ENCODE assay signal across 1 cellular context in genomic region chr6:43856005-43856765, GRCh38.
TF ChIP-seq lines count a peak whose summit lies in the region.

No MANE protein-coding gene starts in this region.

TF ChIP-seq in HepG2, 621 proteins besides CTCF, POLR2A, EP300 and RAD21 (continued from another document and continues in another):
- TF ChIP-seq ZBTB46 (CRISPR knock-in tag; IDR thresholded peaks at IDR 0.05; ENCODE audit: borderline replicate concordance): no peak; the same call in 1 of the 2 replicates
- no peak; the same call in 1 of the 2 replicates for TF ChIP-seq MEIS2 (CRISPR knock-in tag; IDR thresholded peaks at IDR 0.05)
- peak; percentile 39; the same call in 1 of the 2 replicates for TF ChIP-seq ZNF276 (CRISPR knock-in tag; IDR thresholded peaks at IDR 0.05; ENCODE audit: low read depth)
- no peak for TF ChIP-seq ZNF512B (CRISPR knock-in tag; IDR thresholded peaks at IDR 0.05; ENCODE audit: borderline replicate concordance)
- peak; percentile 37; the same call in 1 of the 2 replicates for TF ChIP-seq ZNF230 (CRISPR knock-in tag; IDR thresholded peaks at IDR 0.05)
- no peak for TF ChIP-seq BATF2 (CRISPR knock-in tag; IDR thresholded peaks at IDR 0.05)
- no peak; the same call in 1 of the 2 replicates for TF ChIP-seq ZNF672 (CRISPR knock-in tag; IDR thresholded peaks at IDR 0.05)
- TF ChIP-seq NFRKB (IDR thresholded peaks at IDR 0.05): no peak
- no peak; the same call in 1 of the 2 replicates for TF ChIP-seq NR2F6 (IDR thresholded peaks at IDR 0.05)
- TF ChIP-seq NR2F6 (CRISPR knock-in tag; IDR thresholded peaks at IDR 0.05): peak; percentile 87
- no peak for TF ChIP-seq SMARCE1 (IDR thresholded peaks at IDR 0.05; ENCODE audit: borderline replicate concordance)
- TF ChIP-seq TBX3 (IDR thresholded peaks at IDR 0.05; ENCODE audit: borderline replicate concordance): no peak
- no peak for TF ChIP-seq ZNF879 (CRISPR knock-in tag; IDR thresholded peaks at IDR 0.05)
- TF ChIP-seq NFIC (IDR thresholded peaks at IDR 0.05; ENCODE audit: low read length): no peak
- no peak for TF ChIP-seq ZNF207 (IDR thresholded peaks at IDR 0.05; ENCODE audit: borderline replicate concordance)
- TF ChIP-seq ARHGAP35 (CRISPR knock-in tag; IDR thresholded peaks at IDR 0.05; ENCODE audit: borderline replicate concordance): no peak
- 0 out of 2 replicates have a peak, but pooled peaks have one; percentile 22 for TF ChIP-seq ZNF543 (CRISPR knock-in tag; IDR thresholded peaks at IDR 0.05)
- TF ChIP-seq ERF (CRISPR knock-in tag; IDR thresholded peaks at IDR 0.05): peak; percentile 84; the same call in 1 of the 2 replicates
- TF ChIP-seq ZNF550 (CRISPR knock-in tag; IDR thresholded peaks at IDR 0.05; ENCODE audit: borderline replicate concordance): no peak
- TF ChIP-seq NAIF1 (CRISPR knock-in tag; IDR thresholded peaks at IDR 0.05; ENCODE audit: borderline replicate concordance): no peak
- no peak for TF ChIP-seq ZSCAN30 (CRISPR knock-in tag; IDR thresholded peaks at IDR 0.05)
- TF ChIP-seq DNMT3B (CRISPR knock-in tag; conservative IDR thresholded peaks at IDR 0.05): no peak
- peak; percentile 64; the same call in 1 of the 2 replicates for TF ChIP-seq IRF9 (CRISPR knock-in tag; IDR thresholded peaks at IDR 0.05; ENCODE audit: borderline replicate concordance)
- no peak for TF ChIP-seq CHCHD3 (CRISPR knock-in tag; IDR thresholded peaks at IDR 0.05)
- TF ChIP-seq CC2D1A (CRISPR knock-in tag; IDR thresholded peaks at IDR 0.05): peak; percentile 86; the same call in 1 of the 2 replicates
- TF ChIP-seq PRDM4 (CRISPR knock-in tag; IDR thresholded peaks at IDR 0.05; ENCODE audit: borderline replicate concordance): no peak
- TF ChIP-seq MATR3 (CRISPR knock-in tag; IDR thresholded peaks at IDR 0.05): no peak
- TF ChIP-seq CBX2 (IDR thresholded peaks at IDR 0.05; ENCODE audit: low read depth, low read length): no peak
- TF ChIP-seq CBX2 (CRISPR knock-in tag; IDR thresholded peaks at IDR 0.05; ENCODE audit: low read depth): 0 out of 2 replicates have a peak, but pooled peaks have one; percentile 56
- peak; percentile 59; the same call in 1 of the 2 replicates for TF ChIP-seq PPARG (CRISPR knock-in tag; conservative IDR thresholded peaks at IDR 0.05)
- 0 out of 2 replicates have a peak, but pooled peaks have one; percentile 4 for TF ChIP-seq ZNF318 (CRISPR knock-in tag; IDR thresholded peaks at IDR 0.05)
- no peak for TF ChIP-seq ZC3H13 (CRISPR knock-in tag; IDR thresholded peaks at IDR 0.05)
- TF ChIP-seq ZNF775 (CRISPR knock-in tag; IDR thresholded peaks at IDR 0.05; ENCODE audit: borderline replicate concordance): no peak
- TF ChIP-seq KDM1A (CRISPR knock-in tag; IDR thresholded peaks at IDR 0.05): peak; percentile 82; the same call in 1 of the 2 replicates
- TF ChIP-seq ZNF619 (CRISPR knock-in tag; IDR thresholded peaks at IDR 0.05): peak; percentile 97
- no peak for TF ChIP-seq ZBTB20 (CRISPR knock-in tag; IDR thresholded peaks at IDR 0.05; ENCODE audit: borderline replicate concordance, low read depth)
- TF ChIP-seq HNF4A (CRISPR knock-in tag; IDR thresholded peaks at IDR 0.05): peak; percentile 59
- no peak for TF ChIP-seq HNRNPUL1 (IDR thresholded peaks at IDR 0.05; ENCODE audit: low read depth, low read length)
- no peak for TF ChIP-seq ARNTL (CRISPR knock-in tag; IDR thresholded peaks at IDR 0.05)
- TF ChIP-seq SETDB1 (CRISPR knock-in tag; IDR thresholded peaks at IDR 0.05; ENCODE audit: borderline replicate concordance): no peak
- TF ChIP-seq PCBP1 (IDR thresholded peaks at IDR 0.05; ENCODE audit: borderline replicate concordance, low read depth, low read length): no peak
- TF ChIP-seq PHF5A (CRISPR knock-in tag; IDR thresholded peaks at IDR 0.05; ENCODE audit: low read depth, unreplicated experiment): peak; percentile 50
- TF ChIP-seq SP1 (IDR thresholded peaks at IDR 0.05): no peak
- no peak for TF ChIP-seq SP1 (CRISPR knock-in tag; IDR thresholded peaks at IDR 0.05)
- no peak for TF ChIP-seq ATAD3A (CRISPR knock-in tag; IDR thresholded peaks at IDR 0.05)
- TF ChIP-seq HNF4G (IDR thresholded peaks at IDR 0.05; ENCODE audit: borderline replicate concordance, low read depth, low read length): peak; percentile 33; the same call in 1 of the 2 replicates
- TF ChIP-seq HNF4G (CRISPR knock-in tag; IDR thresholded peaks at IDR 0.05; ENCODE audit: borderline replicate concordance, low read depth): no peak
- no peak; the same call in 1 of the 2 replicates for TF ChIP-seq JUND (CRISPR knock-in tag; IDR thresholded peaks at IDR 0.05)
- no peak for TF ChIP-seq SOX6 (IDR thresholded peaks at IDR 0.05)
- peak; percentile 78 for TF ChIP-seq SOX6 (CRISPR knock-in tag; IDR thresholded peaks at IDR 0.05)
- no peak for TF ChIP-seq KLF13 (CRISPR knock-in tag; IDR thresholded peaks at IDR 0.05)
